In genomic region chr1:184199036-184199796, GRCh38 we compare ENCODE assay signal across 21 cellular contexts.
DNase-seq lines count a peak whose midpoint lies in the region; ATAC-seq and TF ChIP-seq lines count a peak whose summit lies in the region.
"Had no signal": no experiment of that assay in that cellular context is flagged by ENCODE, and none has a peak within 500 bp of the region (broad histone marks: within the 10 kb centered on the region; RNA-seq: fewer than 3 reads in every experiment).

No MANE protein-coding gene starts in this region.

- DNase-seq in DMS 273 (lab: John Stamatoyannopoulos, UW; ENCODE audit: unreplicated experiment) (peak; percentile 20), DMS 273 treated with DMSO at 0.1 percent for 48 hours (lab: John Stamatoyannopoulos, UW) (no peak), amniotic epithelial cell (ENCODE audit: low read depth) (peak; percentile 31), foreskin keratinocyte (peak in 1 of 2 donors; percentile 36), retina (peak; percentile 50), NCI-H1930 (lab: John Stamatoyannopoulos, UW) (no peak)
- DNase-seq in effector CD8-positive, alpha-beta T cell (lab: John Stamatoyannopoulos, UW), result no peak
- DNase-seq: activated CD4-positive, alpha-beta T cell treated with anti-CD3 and anti-CD28 coated beads, Interleukin-2, amount 50 U/mL, for 4 hours; activated T-cell treated with anti-CD3 and anti-CD28 coated beads, Interleukin-2, amount 50 U/mL, for 24 hours; BE2C; body of pancreas; H7; kidney; MG63; NCI-H187 treated with DMSO at 0.1 percent for 48 hours; NCI-H446 treated with DMSO at 0.1 percent for 48 hours; stimulated activated naive B cell treated with anti-CD40 and anti-IgM and Interleukin-4, amounts not matched to agents 10 μg/mL and 1 μg/mL and 100 μg/mL, for 72 hours; WERI-Rb-1 had no signal

- no peak for TF ChIP-seq CTCF in foreskin keratinocyte (conservative IDR thresholded peaks at IDR 0.05)

- H3K27ac ChIP-seq in foreskin keratinocyte, result no peak overlapping the region
- H3K27ac ChIP-seq: 22Rv1, body of pancreas, WERI-Rb-1 had no signal

- ATAC-seq in foreskin keratinocyte, result peak; percentile 46
- no peak for ATAC-seq in GM21381 (IDR thresholded peaks at IDR 0.05; ENCODE audit: unreplicated experiment)
- ATAC-seq: body of pancreas; esophagus mucosa; stimulated activated naive B cell treated with anti-CD40 and anti-IgM and Interleukin-4, amounts not matched to agents 10 μg/mL and 1 μg/mL and 100 μg/mL, for 72 hours had no signal

- H3K4me1 ChIP-seq in foreskin keratinocyte, result no peaks in the 10 kb centered on the region
- H3K4me1 ChIP-seq: BE2C, body of pancreas had no signal

- peaks cover 22% of the 10 kb centered on the region for H3K27me3 ChIP-seq in foreskin keratinocyte
- H3K27me3 ChIP-seq: BE2C, body of pancreas had no signal

Comparison
In these comparisons a context has a peak if more than half of its experiments do, and no peak if none do; other contexts are left out.
1. DNase-seq: peak in DMS 273 (single experiment), amniotic epithelial cell (single experiment) and retina (single experiment); none in DMS 273 treated with DMSO at 0.1 percent for 48 hours (single experiment), NCI-H1930 (0 of 2) and effector CD8-positive, alpha-beta T cell (single experiment).